Comparison of ENCODE assay signal across 8 cellular contexts in genomic region chr20:57389695-57390603, GRCh38. TPM values are rescaled to one million over a fixed set of nuclear protein-coding genes. Genes with fewer than 3 reads are reported as not detected.
DNase-seq lines count a peak whose midpoint lies in the region; ATAC-seq and TF ChIP-seq lines count a peak whose summit lies in the region.

No MANE protein-coding gene starts in this region.

- H3K18ac ChIP-seq in H9 (ENCODE audit: insufficient read length, low read depth, low read length), result peak overlapping the region; percentile 74

- no peak overlapping the region for H2BK15ac ChIP-seq in H9 (ENCODE audit: low read depth, low read length)

- H3K56ac ChIP-seq in H9 (ENCODE audit: insufficient read length, low read depth, low read length), result no peak overlapping the region

- ATAC-seq in upper lobe of right lung (peak; percentile 2), GM21526 (IDR thresholded peaks at IDR 0.05; ENCODE audit: low FRiP score, unreplicated experiment) (no peak)

- peak overlapping the region; percentile 73 for H3K4me2 ChIP-seq in H9 (ENCODE audit: insufficient read depth, insufficient read length, low read length)

- H3K4me3 Mint-ChIP-seq in H9 (peak overlapping the region; percentile 58 to 77), neural crest cell (peak overlapping the region; percentile 86)

- H3K9ac ChIP-seq in H9 (ENCODE audit: extremely low read depth, insufficient read length, low read length), result no peak overlapping the region

- DNase-seq in H9 (peak; percentile 60), neural crest cell (ENCODE audit: low read depth, low spot score) (no peak), upper lobe of right lung (peak; percentile 68), NCI-H345 treated with DMSO at 0.1 percent for 48 hours (lab: John Stamatoyannopoulos, UW; ENCODE audit: unreplicated experiment) (no peak), OCI-M2 (lab: John Stamatoyannopoulos, UW; ENCODE audit: unreplicated experiment) (no peak)

- H3K27me3 ChIP-seq in H9 (ENCODE audit: insufficient read depth, low read length), result no peaks in the 10 kb centered on the region
- H3K27me3 ChIP-seq in ectodermal cell (ENCODE audit: control insufficient read depth, insufficient read depth, low read length, poor library complexity, severe bottlenecking), result peaks cover 16% of the 10 kb centered on the region
- no peaks in the 10 kb centered on the region for H3K27me3 ChIP-seq in upper lobe of right lung

- H3K14ac ChIP-seq in H9 (ENCODE audit: insufficient read depth, low read length), result peak overlapping the region; percentile 77

- H2BK12ac ChIP-seq in H9 (ENCODE audit: insufficient read length, low read depth, low read length), result no peak overlapping the region

- peaks cover 30 to 38% of the 10 kb centered on the region in 2 experiments for H3K4me1 Mint-ChIP-seq in H9
- peaks cover 39% of the 10 kb centered on the region for H3K4me1 Mint-ChIP-seq in neural crest cell

- H2AK5ac ChIP-seq in H9 (ENCODE audit: insufficient read length, low read length), result no peak overlapping the region

- peaks cover 12 to 23% (median 20%) of the 10 kb centered on the region in 3 experiments; a peak in 6 of 7 replicates for H3K36me3 Mint-ChIP-seq in H9 (ENCODE audit: insufficient read depth in 1 of 3, low read depth in 3 of 3)
- H3K36me3 Mint-ChIP-seq in neural crest cell (ENCODE audit: low read depth), result no peaks in the 10 kb centered on the region

- H3K36me3 ChIP-seq in ectodermal cell (ENCODE audit: control insufficient read depth, insufficient read depth, low read length) (no peaks in the 10 kb centered on the region), upper lobe of right lung (peaks cover 3% of the 10 kb centered on the region)

- H3K9me3 ChIP-seq in H9 (ENCODE audit: control insufficient read depth, low read depth, low read length) (no peaks in the 10 kb centered on the region), ectodermal cell (ENCODE audit: control insufficient read depth, low read length) (no peaks in the 10 kb centered on the region), upper lobe of right lung (no peaks in the 10 kb centered on the region)

- no peak overlapping the region for H2AFZ ChIP-seq in H9 (ENCODE audit: low read length)

- WGBS in H9 (ENCODE audit: extremely low coverage, insufficient read length, low lambda C conversion rate), result no CpG with 5 or more reads among the region's 52 CpGs
- WGBS in ectodermal cell, 2 experiments, result 25 to 27% methylated on average over 52 of the region's 52 CpGs

- H3K4me1 ChIP-seq in H9 (ENCODE audit: insufficient read depth, low read length) (no peaks in the 10 kb centered on the region), ectodermal cell (ENCODE audit: control insufficient read depth, insufficient read depth, low read length) (peaks cover 31% of the 10 kb centered on the region), upper lobe of right lung (peaks cover 34% of the 10 kb centered on the region)

- H3K23me2 ChIP-seq in H9 (ENCODE audit: insufficient read length, low read depth, low read length, poor library complexity, severe bottlenecking), result peaks cover 24% of the 10 kb centered on the region

- H3K27ac ChIP-seq in H9 (ENCODE audit: insufficient read length, low read depth, low read length) (no peak overlapping the region), VCaP (peak overlapping the region; percentile 82), ectodermal cell (ENCODE audit: insufficient read depth, low read depth, low read length, poor library complexity, severe bottlenecking) (no peak overlapping the region), upper lobe of right lung (peak overlapping the region; percentile 48)

- no peak overlapping the region for H2BK5ac ChIP-seq in H9 (ENCODE audit: insufficient read length, low read length)

- H3K4me3 ChIP-seq in ectodermal cell (ENCODE audit: insufficient read depth, low read depth, low read length) (peak overlapping the region; percentile 36), upper lobe of right lung (peak overlapping the region; percentile 45)

- H2BK20ac ChIP-seq in H9 (ENCODE audit: low read depth, low read length, poor library complexity, severe bottlenecking), result no peak overlapping the region

- H3K79me1 ChIP-seq in H9 (ENCODE audit: insufficient read depth, low read depth, low read length, poor library complexity, severe bottlenecking), result peaks cover 3% of the 10 kb centered on the region

- H4K8ac ChIP-seq in H9 (replicated peaks; ENCODE audit: insufficient read length, low read depth, low read length), result no peak overlapping the region

- no peak overlapping the region for H3T11ph ChIP-seq in H9 (ENCODE audit: low read length)

- H4K5ac ChIP-seq in H9 (ENCODE audit: insufficient read length, low read depth, low read length), result no peak overlapping the region

- H3K27ac Mint-ChIP-seq in H9 (peak overlapping the region in 2 of 3 experiments; percentile 82 to 83; a peak in 3 of 7 replicates), neural crest cell (ENCODE audit: unreplicated experiment) (no peak overlapping the region)

- H2BK120ac ChIP-seq in H9 (ENCODE audit: low read depth, low read length, poor library complexity, severe bottlenecking), result peak overlapping the region; percentile 31

- H3K79me2 ChIP-seq in H9 (ENCODE audit: insufficient read depth, low read length), result no peaks in the 10 kb centered on the region; the same call in 1 of the 2 replicates

- no peak overlapping the region for H3K23ac ChIP-seq in H9 (ENCODE audit: insufficient read length, low read depth, low read length)

- no peaks in the 10 kb centered on the region for H3K9me3 Mint-ChIP-seq in H9
- no peaks in the 10 kb centered on the region for H3K9me3 Mint-ChIP-seq in neural crest cell

- H4K20me1 ChIP-seq in H9 (ENCODE audit: control insufficient read depth, insufficient read depth, insufficient read length), result no peaks in the 10 kb centered on the region

- no peak overlapping the region for H4K91ac ChIP-seq in H9 (ENCODE audit: insufficient read length, low read depth, low read length)

- TF ChIP-seq CTCF in H9 (conservative IDR thresholded peaks at IDR 0.05) (no peak), VCaP (conservative IDR thresholded peaks at IDR 0.05) (0 out of 2 replicates have a peak, but pooled peaks have one; percentile 1), neural crest cell (conservative IDR thresholded peaks at IDR 0.05) (no peak), upper lobe of right lung (IDR thresholded peaks at IDR 0.05) (no peak)

- H3K4ac ChIP-seq in H9 (ENCODE audit: low read depth, low read length), result no peak overlapping the region

- intact Hi-C loops in upper lobe of right lung (cut with DNase I), result no loop called here

- H3K27me3 Mint-ChIP-seq in H9 (ENCODE audit: low read depth) (peaks cover 6% of the 10 kb centered on the region), neural crest cell (ENCODE audit: low read depth) (peaks cover 6% of the 10 kb centered on the region)

RNA-seq across cellular contexts. Expression of gene RBM38, which starts 1.2 kb away (rescaled TPM):
- total RNA-seq in H9 (2021), result 66.8 and 67.9 TPM in 2 replicates
- polyA plus RNA-seq in ectodermal cell (2013, experiment 1 of 4), result 48.6 TPM
- 47.2 TPM for polyA plus RNA-seq in ectodermal cell (2013, experiment 2 of 4)
- 42.1 TPM for polyA plus RNA-seq in ectodermal cell (2013, experiment 3 of 4)
- 45.4 TPM for polyA plus RNA-seq in ectodermal cell (2013, experiment 4 of 4)
- 33.3 and 33.4 TPM in 2 replicates for total RNA-seq in neural crest cell
- total RNA-seq in upper lobe of right lung, result 13.4 TPM

RNA-seq across cellular contexts. Expression of gene RAE1, which starts 38.9 kb away (rescaled TPM):
- total RNA-seq in H9 (2021) (53.1 and 54.8 TPM in 2 replicates), neural crest cell (54.7 and 57.0 TPM in 2 replicates), upper lobe of right lung (14.9 TPM)
- polyA plus RNA-seq in ectodermal cell (2013, experiment 1 of 4), result 54.2 TPM
- 56.6 TPM for polyA plus RNA-seq in ectodermal cell (2013, experiment 2 of 4)
- 45.7 TPM for polyA plus RNA-seq in ectodermal cell (2013, experiment 3 of 4)
- polyA plus RNA-seq in ectodermal cell (2013, experiment 4 of 4), result 52.8 TPM

Comparison
In these comparisons a context has a peak if more than half of its experiments do, and no peak if none do; other contexts are left out.
1. DNase-seq: peak in H9 (single experiment) and upper lobe of right lung (single experiment); none in neural crest cell (single experiment), NCI-H345 treated with DMSO at 0.1 percent for 48 hours (single experiment) and OCI-M2 (single experiment).
2. H3K27ac ChIP-seq: peak in VCaP (single experiment) and upper lobe of right lung (single experiment); none in H9 (single experiment) and ectodermal cell (single experiment).